ENCODE assay signal across 11 cellular contexts in genomic region chr16:84985079-84986065, GRCh38. TPM values are rescaled to one million over a fixed set of nuclear protein-coding genes. Genes with fewer than 3 reads are reported as not detected.
A peak's percentile ranks its signal among the peaks of the same experiment; 100 is the strongest.
DNase-seq lines count a peak whose midpoint lies in the region; ATAC-seq, FAIRE-seq and TF ChIP-seq lines count a peak whose summit lies in the region.
"Had no signal": no experiment of that assay in that cellular context is flagged by ENCODE, and none has a peak within 500 bp of the region (broad histone marks: within the 10 kb centered on the region; RNA-seq: fewer than 3 reads in every experiment).

No MANE protein-coding gene starts in this region.

- H3K27me3 Mint-ChIP-seq in activated naive CD8-positive, alpha-beta T cell treated with anti-CD3 and anti-CD28 coated beads, Interleukin-2, amount 50 U/mL, for 24 hours = no peaks in the 10 kb centered on the region
- no peaks in the 10 kb centered on the region for H3K27me3 Mint-ChIP-seq in activated naive CD8-positive, alpha-beta T cell treated with anti-CD3 and anti-CD28 coated beads for 36 hours
- H3K27me3 Mint-ChIP-seq: naive thymus-derived CD4-positive, alpha-beta T cell had no signal

- no peak for ATAC-seq in activated naive CD8-positive, alpha-beta T cell treated with anti-CD3 and anti-CD28 coated beads, Interleukin-2, amount 50 U/mL, for 24 hours
- ATAC-seq in upper lobe of left lung (ENCODE audit: low FRiP score in 2 of 2) = peak in 1 of 2 donors; percentile 12
- ATAC-seq: naive thymus-derived CD4-positive, alpha-beta T cell had no signal

- no peak overlapping the region for H3K4me3 Mint-ChIP-seq in activated naive CD8-positive, alpha-beta T cell treated with anti-CD3 and anti-CD28 coated beads, Interleukin-2, amount 50 U/mL, for 24 hours
- no peak overlapping the region for H3K4me3 Mint-ChIP-seq in activated naive CD8-positive, alpha-beta T cell treated with anti-CD3 and anti-CD28 coated beads for 36 hours
- H3K4me3 Mint-ChIP-seq: naive thymus-derived CD4-positive, alpha-beta T cell had no signal

- peaks cover 0 to 60% of the 10 kb centered on the region in 2 donors for H3K36me3 ChIP-seq in adrenal gland (replicated peaks in 1 of 2)
- no peaks in the 10 kb centered on the region for H3K36me3 ChIP-seq in hepatocyte (replicated peaks; ENCODE audit: insufficient read depth, low read depth)
- peaks cover 36 to 78% (median 62%) of the 10 kb centered on the region in 4 donors for H3K36me3 ChIP-seq in upper lobe of left lung

- H4K20me1 ChIP-seq in hepatocyte (ENCODE audit: insufficient read depth, poor library complexity, severe bottlenecking) = peaks cover 18% of the 10 kb centered on the region

- peaks cover 25% of the 10 kb centered on the region for H3K36me3 Mint-ChIP-seq in activated naive CD8-positive, alpha-beta T cell treated with anti-CD3 and anti-CD28 coated beads, Interleukin-2, amount 50 U/mL, for 24 hours (ENCODE audit: low read depth)
- peaks cover 13% of the 10 kb centered on the region for H3K36me3 Mint-ChIP-seq in activated naive CD8-positive, alpha-beta T cell treated with anti-CD3 and anti-CD28 coated beads for 36 hours

- H3K4me2 ChIP-seq in hepatocyte = no peak overlapping the region

- intact Hi-C loops in adrenal gland (cut with DNase I) = no loop called here

- H3K9me3 Mint-ChIP-seq in activated naive CD8-positive, alpha-beta T cell treated with anti-CD3 and anti-CD28 coated beads, Interleukin-2, amount 50 U/mL, for 24 hours = no peaks in the 10 kb centered on the region
- H3K9me3 Mint-ChIP-seq in activated naive CD8-positive, alpha-beta T cell treated with anti-CD3 and anti-CD28 coated beads for 36 hours = no peaks in the 10 kb centered on the region
- H3K9me3 Mint-ChIP-seq: naive thymus-derived CD4-positive, alpha-beta T cell had no signal

- no peak for DNase-seq in activated naive CD8-positive, alpha-beta T cell treated with anti-CD3 and anti-CD28 coated beads, Interleukin-2, amount 50 U/mL, for 24 hours
- DNase-seq in activated naive CD8-positive, alpha-beta T cell treated with anti-CD3 and anti-CD28 coated beads for 36 hours = no peak
- DNase-seq in adrenal gland (peak in 5 of 7 donors; percentile 53 to 79 (median 66)), hepatocyte (ENCODE audit: low spot score) (no peak), upper lobe of left lung (no peak), medulla oblongata (ENCODE audit: extremely low spot score) (no peak), D721Med (ENCODE audit: insufficient read length, low spot score) (no peak)
- DNase-seq in stimulated activated CD4-positive, alpha-beta T cell treated with anti-CD3 and anti-CD28 coated beads, Interleukin-2, amount 100 ng/mL, for 48 hours = no peak
- DNase-seq: activated CD8-positive, alpha-beta memory T cell treated with anti-CD3 and anti-CD28 coated beads for 24 hours; naive thymus-derived CD4-positive, alpha-beta T cell had no signal

- H3K4me3 ChIP-seq in adrenal gland = no peak overlapping the region
- H3K4me3 ChIP-seq in hepatocyte = no peak overlapping the region
- H3K4me3 ChIP-seq in upper lobe of left lung = no peak overlapping the region

- 68 to 76% (median 75%) methylated on average over 14 to 15 of the region's 15 CpGs for WGBS in adrenal gland, 4 donors
- WGBS in hepatocyte (ENCODE audit: low lambda C conversion rate, missing lambda C conversion rate) = 87% methylated on average over 15 of the region's 15 CpGs
- WGBS in upper lobe of left lung, 2 donors = 81 to 85% methylated on average over 15 of the region's 15 CpGs

- H3K4me1 ChIP-seq in adrenal gland (replicated peaks in 1 of 2) (peaks cover 10 to 22% of the 10 kb centered on the region in 2 donors), hepatocyte (ENCODE audit: insufficient read depth) (peaks cover 3% of the 10 kb centered on the region), upper lobe of left lung (peaks cover 11 to 35% (median 26%) of the 10 kb centered on the region in 4 donors)

- H3K4me1 Mint-ChIP-seq in activated naive CD8-positive, alpha-beta T cell treated with anti-CD3 and anti-CD28 coated beads, Interleukin-2, amount 50 U/mL, for 24 hours = peaks cover 12% of the 10 kb centered on the region
- H3K4me1 Mint-ChIP-seq in activated naive CD8-positive, alpha-beta T cell treated with anti-CD3 and anti-CD28 coated beads for 36 hours = peaks cover 10% of the 10 kb centered on the region

- TF ChIP-seq CTCF in adrenal gland (IDR thresholded peaks at IDR 0.05) = no peak
- TF ChIP-seq CTCF in hepatocyte (IDR thresholded peaks at IDR 0.05; ENCODE audit: poor library complexity) = no peak
- TF ChIP-seq CTCF in upper lobe of left lung (IDR thresholded peaks at IDR 0.05) = no peak
- no peak for TF ChIP-seq CTCF in D721Med (IDR thresholded peaks at IDR 0.05; ENCODE audit: insufficient read depth, missing control alignments)

- H3K27ac Mint-ChIP-seq in activated naive CD8-positive, alpha-beta T cell treated with anti-CD3 and anti-CD28 coated beads, Interleukin-2, amount 50 U/mL, for 24 hours = peak overlapping the region; percentile 68
- H3K27ac Mint-ChIP-seq in activated naive CD8-positive, alpha-beta T cell treated with anti-CD3 and anti-CD28 coated beads for 36 hours = no peak overlapping the region

- TF ChIP-seq POLR2A in adrenal gland (IDR thresholded peaks at IDR 0.05) (no peak), upper lobe of left lung (IDR thresholded peaks at IDR 0.05) (no peak)

- no peak overlapping the region for H2AFZ ChIP-seq in hepatocyte

- peaks cover 88% of the 10 kb centered on the region for H3K79me2 ChIP-seq in hepatocyte

- no peak for TF ChIP-seq EP300 in upper lobe of left lung (IDR thresholded peaks at IDR 0.05)

- no peak for FAIRE-seq in D721Med (lab: Jason Lieb, UNC)
- FAIRE-seq: endometrium had no signal

- H3K27ac ChIP-seq in adrenal gland (peak overlapping the region in 3 of 5 donors; percentile 26 to 45 (median 43)), hepatocyte (peak overlapping the region; percentile 28), upper lobe of left lung (peak overlapping the region in 3 of 4 donors; percentile 11 to 75 (median 33))

- H3K9me3 ChIP-seq in adrenal gland (replicated peaks in 1 of 3) (no peaks in the 10 kb centered on the region), hepatocyte (ENCODE audit: low read depth) (no peaks in the 10 kb centered on the region), upper lobe of left lung (no peaks in the 10 kb centered on the region)

- no peaks in the 10 kb centered on the region for H3K27me3 ChIP-seq in adrenal gland
- H3K27me3 ChIP-seq in hepatocyte = no peaks in the 10 kb centered on the region
- no peaks in the 10 kb centered on the region for H3K27me3 ChIP-seq in upper lobe of left lung

- H3K9me2 ChIP-seq in hepatocyte (replicated peaks; ENCODE audit: insufficient read depth) = no peaks in the 10 kb centered on the region

RNA-seq across cellular contexts. Expression of gene ZDHHC7, which starts 26.0 kb away (rescaled TPM):
- total RNA-seq in activated naive CD8-positive, alpha-beta T cell treated with anti-CD3 and anti-CD28 coated beads for 36 hours = 10 to 100 TPM; 27.4 to 30.0 TPM
- 10 to 100 TPM; 39.7 to 74.6 (median 47.2) TPM for total RNA-seq in adrenal gland
- 10 to 100 TPM; 22.5 to 34.8 (median 24.4) TPM for polyA plus RNA-seq in adrenal gland
- 59.2 and 65.2 TPM in 2 replicates for total RNA-seq in hepatocyte
- 50.0 and 51.4 TPM in 2 replicates for polyA plus RNA-seq in hepatocyte
- 100 to 1,000 TPM in 1 of 6 donors, 10 to 100 TPM in 5; 77.4 to 112 (median 92.7) TPM for total RNA-seq in upper lobe of left lung

RNA-seq across cellular contexts. Expression of gene KIAA0513, which starts 42.2 kb away (rescaled TPM):
- total RNA-seq in activated naive CD8-positive, alpha-beta T cell treated with anti-CD3 and anti-CD28 coated beads for 36 hours = 1 to 10 TPM; 2.4 to 3.3 TPM
- 10 to 100 TPM; 13.7 to 36.7 (median 22.8) TPM for total RNA-seq in adrenal gland
- 10 to 100 TPM in 1 of 3 donors, 1 to 10 TPM in 2; 8.6 to 12.2 (median 9.5) TPM for polyA plus RNA-seq in adrenal gland
- total RNA-seq in hepatocyte = 6.9 and 14.9 TPM in 2 replicates
- polyA plus RNA-seq in hepatocyte = 8.1 and 10.1 TPM in 2 replicates
- 10 to 100 TPM; 21.6 to 77.5 (median 37.9) TPM for total RNA-seq in upper lobe of left lung

Comparison
In these comparisons a context has a peak if more than half of its experiments do, and no peak if none do; other contexts are left out.
1. DNase-seq: peak in adrenal gland (5 of 7); none in activated naive CD8-positive, alpha-beta T cell treated with anti-CD3 and anti-CD28 coated beads, Interleukin-2, amount 50 U/mL, for 24 hours (single experiment), activated naive CD8-positive, alpha-beta T cell treated with anti-CD3 and anti-CD28 coated beads for 36 hours (single experiment), hepatocyte (single experiment), upper lobe of left lung (0 of 2), medulla oblongata (single experiment), D721Med (single experiment) and stimulated activated CD4-positive, alpha-beta T cell treated with anti-CD3 and anti-CD28 coated beads, Interleukin-2, amount 100 ng/mL, for 48 hours (0 of 2).
2. Peak in every context shown above with its lines, with median percentiles within 50 percentile points of each other: H3K27ac ChIP-seq.